Comparison of ENCODE assay signal across 8 cellular contexts in genomic region chr17:7445011-7445927, GRCh38. TPM values are rescaled to one million over a fixed set of nuclear protein-coding genes. Genes with fewer than 3 reads are reported as not detected.
DNase-seq lines count a peak whose midpoint lies in the region; ATAC-seq, FAIRE-seq and TF ChIP-seq lines count a peak whose summit lies in the region.

Gene CHRNB1, plus strand, starts transcription at chr17:7445061. Its CDS starts 67 bp downstream, at chr17:7445128.

- H4K5ac ChIP-seq in IMR-90 (ENCODE audit: low read depth, low read length): no peak within 1 kb of the TSS

- H2BK20ac ChIP-seq in IMR-90 (ENCODE audit: low read depth, low read length): no peak within 1 kb of the TSS

- peak within 1 kb of the TSS; percentile 39; the same call in 1 of the 2 replicates for H2AFZ ChIP-seq in DND-41 (ENCODE audit: low read depth, low read length)
- peak within 1 kb of the TSS; percentile 91 for H2AFZ ChIP-seq in IMR-90 (replicated peaks; ENCODE audit: low read length, poor library complexity)

- no peak within 1 kb of the TSS for H3K56ac ChIP-seq in IMR-90 (ENCODE audit: extremely low read depth, insufficient read depth, low read length)

- H4K91ac ChIP-seq in IMR-90 (ENCODE audit: insufficient read depth, low read depth, low read length): no peak within 1 kb of the TSS

- ATAC-seq in DND-41 (ENCODE audit: insufficient read depth, low read depth) (peak; percentile 60), IMR-90 (ENCODE audit: low read depth) (peak; percentile 82), GM19467 (IDR thresholded peaks at IDR 0.05; ENCODE audit: unreplicated experiment) (no peak)

- H3K9me3 ChIP-seq in DND-41 (ENCODE audit: insufficient read depth, low read length, severe bottlenecking) (no peaks in the 10 kb centered on the region), IMR-90 (ENCODE audit: control insufficient read depth, insufficient read depth, low read length) (no peaks in the 10 kb centered on the region)

- 0 out of 2 replicates have a peak, but pooled peaks cover 8% of the 10 kb centered on the region for H3K9me1 ChIP-seq in IMR-90 (ENCODE audit: insufficient read depth, low read length)

- TF ChIP-seq POLR2A in IMR-90 (IDR thresholded peaks at IDR 0.05; ENCODE audit: low read depth, low read length): no peak

- DNase-seq in DND-41 (peak; percentile 39), IMR-90 (peak; percentile 27), fibroblast of pulmonary artery (ENCODE audit: low read depth) (no peak), myocyte (ENCODE audit: low read depth) (peak; percentile 94), urothelium cell line (ENCODE audit: low spot score) (peak; percentile 47), RCC 7860 (ENCODE audit: low spot score) (no peak)
- peak; percentile 63 for DNase-seq in activated CD8-positive, alpha-beta memory T cell treated with anti-CD3 and anti-CD28 coated beads, Interleukin-2, amount 50 U/mL, for 48 hours

- peak within 1 kb of the TSS; percentile 10 for H2BK5ac ChIP-seq in IMR-90 (ENCODE audit: low read depth, low read length, poor library complexity, severe bottlenecking)

- H3K4me1 ChIP-seq in DND-41 (ENCODE audit: insufficient read depth, low read length) (peaks cover 12% of the 10 kb centered on the region), IMR-90 (ENCODE audit: control insufficient read depth, insufficient read depth, low read length) (peaks cover 20% of the 10 kb centered on the region)

- peak within 1 kb of the TSS; percentile 24; the same call in 1 of the 2 replicates for H3K23ac ChIP-seq in IMR-90 (ENCODE audit: low read depth, low read length)

- H2BK120ac ChIP-seq in IMR-90 (ENCODE audit: low read depth, low read length): no peak within 1 kb of the TSS

- peak within 1 kb of the TSS in 1 of 2 experiments; percentile 40; a peak in 2 of 4 replicates for H3K4me3 ChIP-seq in DND-41 (ENCODE audit: low read depth in 1 of 2, low read length in 2 of 2)
- peak within 1 kb of the TSS; percentile 32 for H3K4me3 ChIP-seq in IMR-90 (ENCODE audit: insufficient read depth, low read depth, low read length)
- H3K4me3 ChIP-seq in fibroblast of pulmonary artery (replicated peaks; ENCODE audit: low read depth, low read length): peak within 1 kb of the TSS; percentile 34

- no peak within 1 kb of the TSS for H3K27ac ChIP-seq in DND-41 (ENCODE audit: low read length)
- no peak within 1 kb of the TSS for H3K27ac ChIP-seq in IMR-90 (ENCODE audit: insufficient read depth, low read length)

- peak within 1 kb of the TSS; percentile 75 for H2AK9ac ChIP-seq in IMR-90 (replicated peaks; ENCODE audit: low read depth, low read length, poor library complexity)

- H4K20me1 ChIP-seq in DND-41 (ENCODE audit: insufficient read depth, low read length): no peaks in the 10 kb centered on the region
- H4K20me1 ChIP-seq in IMR-90 (ENCODE audit: insufficient read depth, low read length): 0 out of 2 replicates have a peak, but pooled peaks cover 3% of the 10 kb centered on the region

- intact Hi-C loops in IMR-90 (cut with micrococcal nuclease): no loop called here

- no peak for TF ChIP-seq RAD21 in IMR-90 (IDR thresholded peaks at IDR 0.05; ENCODE audit: low read length)

- H3K79me2 ChIP-seq in DND-41 (ENCODE audit: insufficient read depth, low read length): no peaks in the 10 kb centered on the region

- CTCF ChIA-PET in IMR-90 (lab: Yijun Ruan, JAX): interaction anchor here (0.6 to 1.4 kb wide), 2 partner anchors 9 to 15 kb away, joined by 3 to 6 read pairs; no protein-coding TSS in a partner anchor

- H3K4ac ChIP-seq in IMR-90 (ENCODE audit: low read depth, low read length): peak within 1 kb of the TSS; percentile 22; the same call in 1 of the 2 replicates

- H3K4me2 ChIP-seq in DND-41 (ENCODE audit: insufficient read depth, low read length): peak within 1 kb of the TSS; percentile 52
- H3K4me2 ChIP-seq in IMR-90 (ENCODE audit: low read depth, low read length): peak within 1 kb of the TSS; percentile 81

- H4K8ac ChIP-seq in IMR-90 (ENCODE audit: low read depth in 2 of 2, low read length in 2 of 2): peak within 1 kb of the TSS in 1 of 2 experiments; percentile 36; a peak in 1 of 4 replicates

- dilution Hi-C loops in IMR-90 (cut with HindIII; ENCODE audit: low sequenced_read_pairs, unreplicated experiment): no loop called here

- 6% methylated on average over 18 of the region's 58 CpGs; no CpG with 5 or more reads in 1 of the 2 experiments for WGBS in IMR-90 (ENCODE audit: extremely low coverage in 2 of 2, insufficient read length in 1 of 2), 2 experiments

- H3K36me3 ChIP-seq in DND-41 (ENCODE audit: insufficient read depth, low read length): no peaks in the 10 kb centered on the region
- no peaks in the 10 kb centered on the region for H3K36me3 ChIP-seq in IMR-90 (ENCODE audit: control insufficient read depth, insufficient read depth, low read length)

- H3K27me3 ChIP-seq in DND-41 (ENCODE audit: insufficient read depth, low read length, poor library complexity) (peaks cover 2% of the 10 kb centered on the region), IMR-90 (ENCODE audit: control insufficient read depth, insufficient read depth, low read length) (peaks cover 35% of the 10 kb centered on the region)

- no peak for TF ChIP-seq CTCF in DND-41 (IDR thresholded peaks at IDR 0.05; ENCODE audit: borderline replicate concordance, extremely low read depth, low read length, poor library complexity, severe bottlenecking)
- TF ChIP-seq CTCF in IMR-90 (conservative IDR thresholded peaks at IDR 0.05; ENCODE audit: low read depth, low read length): no peak
- no peak for TF ChIP-seq CTCF in fibroblast of pulmonary artery (IDR thresholded peaks at IDR 0.05; ENCODE audit: low read length, missing control alignments)

- no peak within 1 kb of the TSS for H3K14ac ChIP-seq in IMR-90 (replicated peaks; ENCODE audit: low read depth, low read length)

- peak within 1 kb of the TSS; percentile 45; the same call in 1 of the 2 replicates for H2AK5ac ChIP-seq in IMR-90 (ENCODE audit: low read depth, low read length)

- H3K9ac ChIP-seq in DND-41 (ENCODE audit: low read depth, low read length): peak within 1 kb of the TSS; percentile 37; the same call in 1 of the 2 replicates
- H3K9ac ChIP-seq in IMR-90 (ENCODE audit: low read depth, low read length): no peak within 1 kb of the TSS

- POLR2A ChIA-PET in IMR-90 (lab: Charles Lee; ENCODE audit: unreplicated experiment): interaction anchor here (0.7 kb wide), 1 partner anchor 33 kb away, joined by 3 read pairs; no protein-coding TSS in a partner anchor

- no peak within 1 kb of the TSS for H3K18ac ChIP-seq in IMR-90 (ENCODE audit: low read depth, low read length)

- FAIRE-seq in urothelium cell line (lab: Jason Lieb, UNC) (peak; percentile 13), RCC 7860 (lab: Jason Lieb, UNC) (no peak)

- no peaks in the 10 kb centered on the region for H3K79me1 ChIP-seq in IMR-90 (ENCODE audit: low read depth in 1 of 2, low read length in 2 of 2)

- H2BK15ac ChIP-seq in IMR-90 (ENCODE audit: low read depth, low read length): no peak within 1 kb of the TSS; the same call in 2 of the 3 replicates

- no TSS peak for BruUV-seq in IMR-90 (replicated peaks; lab: Mats Ljungman, UMichigan)

- in situ Hi-C loops in IMR-90 (cut with MboI; ENCODE audit: low sequenced_read_pairs): no loop called here

TF ChIP-seq in IMR-90, 13 proteins besides CTCF, POLR2A, EP300 and RAD21:
- TF ChIP-seq NFE2L2 (IDR thresholded peaks at IDR 0.05; ENCODE audit: low read depth, low read length) (no peak), CEBPB (IDR thresholded peaks at IDR 0.05; ENCODE audit: low read depth, low read length) (no peak), MAFK (IDR thresholded peaks at IDR 0.05; ENCODE audit: low read depth, low read length) (no peak), BHLHE40 (IDR thresholded peaks at IDR 0.05; ENCODE audit: low read depth, low read length) (no peak), MXI1 (IDR thresholded peaks at IDR 0.05; ENCODE audit: borderline replicate concordance, low read depth, low read length) (no peak), SMC3 (IDR thresholded peaks at IDR 0.05; ENCODE audit: low read depth, low read length) (no peak), CHD1 (IDR thresholded peaks at IDR 0.05; ENCODE audit: low read depth, low read length) (no peak), RFX5 (IDR thresholded peaks at IDR 0.05; ENCODE audit: low read depth, low read length) (no peak), FOS (IDR thresholded peaks at IDR 0.05; ENCODE audit: low read depth, low read length) (no peak), RCOR1 (IDR thresholded peaks at IDR 0.05; ENCODE audit: insufficient replicate concordance, low read length) (no peak)

RNA-seq across cellular contexts. Expression of gene CHRNB1, which starts in this region (rescaled TPM):
- total RNA-seq in IMR-90 (2012; rRNA removed) (4.2 and 4.3 TPM in 2 replicates), myocyte (213 and 222 TPM in 2 replicates)
- 6.0 and 6.4 TPM in 2 replicates for polyA plus RNA-seq in IMR-90 (2012; rRNA removed)
- polyA plus RNA-seq in IMR-90 (2012; cell fraction: cytosol; rRNA removed): 7.0 and 8.0 TPM in 2 replicates
- polyA plus RNA-seq in IMR-90 (2012; cell fraction: nucleus; rRNA removed; ENCODE audit: low replicate concordance): 0.76 and 1.6 TPM in 2 replicates
- 107 TPM for polyA plus RNA-seq in myocyte (2012)

Comparison
In these comparisons a context has a peak if more than half of its experiments do, and no peak if none do; other contexts are left out.
1. RNA of gene CHRNB1 (total RNA-seq): 213 to 222 TPM in myocyte; 4.2 to 4.3 TPM in IMR-90; every median in the first group is over 10 times any median in the second.
2. DNase-seq: peak in DND-41 (single experiment), IMR-90 (single experiment), activated CD8-positive, alpha-beta memory T cell treated with anti-CD3 and anti-CD28 coated beads, Interleukin-2, amount 50 U/mL, for 48 hours (single experiment), myocyte (single experiment) and urothelium cell line (single experiment); none in fibroblast of pulmonary artery (single experiment) and RCC 7860 (single experiment).